ENCODE assay signal across 29 cellular contexts in genomic region chr16:51262428-51262827, GRCh38.
"Had no signal": no experiment of that assay in that cellular context is flagged by ENCODE, and none has a peak within 500 bp of the region (broad histone marks: within the 10 kb centered on the region; RNA-seq: fewer than 3 reads in every experiment).

No MANE protein-coding gene starts in this region.

- H3K9me3 ChIP-seq: colonic mucosa, gastrocnemius medialis had no signal

- H3K4me1 ChIP-seq: colonic mucosa, esophagus muscularis mucosa, esophagus squamous epithelium, foreskin keratinocyte, gastrocnemius medialis, gastroesophageal sphincter, heart left ventricle, heart right ventricle had no signal

- H3K27ac Mint-ChIP-seq: dendritic cell treated with granulocyte-macrophage colony-stimulating factor and Interleukin-4, amounts not matched to agents 40 ng/mL and 50 ng/mL, for 4 days; effector memory CD8-positive, alpha-beta T cell; endodermal cell had no signal

- FAIRE-seq: colon, endometrium, endothelial cell of umbilical vein, frontal cortex had no signal

- H3K27me3 Mint-ChIP-seq: dendritic cell treated with granulocyte-macrophage colony-stimulating factor and Interleukin-4, amounts not matched to agents 40 ng/mL and 50 ng/mL, for 4 days; effector memory CD8-positive, alpha-beta T cell had no signal

- H3K36me3 ChIP-seq: colonic mucosa, esophagus muscularis mucosa, esophagus squamous epithelium, gastrocnemius medialis, gastroesophageal sphincter, heart left ventricle, heart right ventricle had no signal

- H3K4me3 Mint-ChIP-seq: dendritic cell treated with granulocyte-macrophage colony-stimulating factor and Interleukin-4, amounts not matched to agents 40 ng/mL and 50 ng/mL, for 4 days; effector memory CD8-positive, alpha-beta T cell; endodermal cell had no signal

- ATAC-seq: effector memory CD8-positive, alpha-beta T cell; esophagus mucosa; foreskin keratinocyte; gastrocnemius medialis; gastroesophageal sphincter; heart left ventricle; heart right ventricle had no signal

- DNase-seq: colonic mucosa; cortex of kidney; dermis blood vessel endothelial cell; dorsolateral prefrontal cortex; effector CD4-positive, alpha-beta T cell; effector CD8-positive, alpha-beta T cell; effector memory CD4-positive, alpha-beta T cell; effector memory CD8-positive, alpha-beta T cell; endodermal cell; erythroblast; esophagus squamous epithelium; foreskin fibroblast; foreskin keratinocyte; foreskin melanocyte; gastrocnemius medialis; glutamatergic neuron; head of caudate nucleus; heart left ventricle; heart right ventricle had no signal

- H3K27ac ChIP-seq: colonic mucosa, coronary artery, dorsolateral prefrontal cortex, epithelial cell of prostate, esophagus muscularis mucosa, esophagus squamous epithelium, foreskin keratinocyte, gastrocnemius medialis, gastroesophageal sphincter, heart left ventricle, heart right ventricle had no signal

- H3K27me3 ChIP-seq: colonic mucosa, esophagus muscularis mucosa, esophagus squamous epithelium, foreskin keratinocyte, gastrocnemius medialis, gastroesophageal sphincter, heart left ventricle, heart right ventricle had no signal

- H3K4me3 ChIP-seq: colonic mucosa, coronary artery, dorsolateral prefrontal cortex, esophagus muscularis mucosa, esophagus squamous epithelium, gastrocnemius medialis, gastroesophageal sphincter, heart left ventricle, heart right ventricle had no signal
